ENCODE assay signal across 16 cellular contexts in genomic region chr6:37520926-37521325, GRCh38.
"Had no signal": no experiment of that assay in that cellular context is flagged by ENCODE, and none has a peak within 500 bp of the region (broad histone marks: within the 10 kb centered on the region; RNA-seq: fewer than 3 reads in every experiment).

No MANE protein-coding gene starts in this region.

- H3K9ac ChIP-seq: neural progenitor cell had no signal

- H3K4me3 Mint-ChIP-seq: activated naive CD4-positive, alpha-beta T cell treated with anti-CD3 and anti-CD28 coated beads, Interleukin-2, amount 10 ng/mL, durations not matched to agents 7 days and 5 days; endodermal cell had no signal

- H3K4me2 ChIP-seq: neural progenitor cell had no signal

- H3K27me3 ChIP-seq: adrenal gland, neural progenitor cell, pancreas, vagina had no signal

- DNase-seq: activated CD4-positive, alpha-beta T cell treated with anti-CD3 and anti-CD28 coated beads, Interleukin-2, amount 50 U/mL, for 1 hour; activated naive CD4-positive, alpha-beta T cell treated with anti-CD3 and anti-CD28 coated beads, Interleukin-2, amount 10 ng/mL, durations not matched to agents 7 days and 5 days; adrenal gland; endodermal cell; gastrocnemius medialis; heart left ventricle; left colon; lower lobe of right lung; stimulated activated CD4-positive, alpha-beta T cell treated with anti-CD3 and anti-CD28 coated beads, Interleukin-1b, Interleukin-23, amount 100 ng/mL, for 48 hours; tibial artery had no signal

- H3K27ac ChIP-seq: adrenal gland, gastrocnemius medialis, heart left ventricle, lower lobe of right lung, neural progenitor cell, pancreas, tibial artery, vagina had no signal

- FAIRE-seq: islet of Langerhans, pancreas had no signal

- H3K9me3 ChIP-seq: adrenal gland, gastrocnemius medialis, heart left ventricle, lower lobe of right lung, pancreas, tibial artery, vagina had no signal

- ATAC-seq: activated CD4-positive, CD25-positive, alpha-beta regulatory T cell treated with anti-CD3 and anti-CD28 coated beads, Interleukin-2, amount 50 U/mL, for 24 hours; gastrocnemius medialis; heart left ventricle; left colon; lower lobe of right lung; pancreas; sciatic nerve had no signal

- H3K36me3 Mint-ChIP-seq: activated naive CD4-positive, alpha-beta T cell treated with anti-CD3 and anti-CD28 coated beads, Interleukin-2, amount 10 ng/mL, durations not matched to agents 7 days and 5 days; neural progenitor cell had no signal

- H3K4me3 ChIP-seq: adrenal gland, gastrocnemius medialis, heart left ventricle, lower lobe of right lung, neural progenitor cell, pancreas, tibial artery, vagina had no signal

- H3K9me3 Mint-ChIP-seq: activated naive CD4-positive, alpha-beta T cell treated with anti-CD3 and anti-CD28 coated beads, Interleukin-2, amount 10 ng/mL, durations not matched to agents 7 days and 5 days; endodermal cell had no signal

- H3K27ac Mint-ChIP-seq: activated naive CD4-positive, alpha-beta T cell treated with anti-CD3 and anti-CD28 coated beads, Interleukin-2, amount 10 ng/mL, durations not matched to agents 7 days and 5 days; endodermal cell; neural progenitor cell had no signal

- H2AFZ ChIP-seq: neural progenitor cell had no signal

- H3K4me1 ChIP-seq: gastrocnemius medialis had no signal

- H3K36me3 ChIP-seq: adrenal gland, gastrocnemius medialis, heart left ventricle, lower lobe of right lung, neural progenitor cell, pancreas, tibial artery, vagina had no signal
